ENCODE assay signal across 10 cellular contexts in the genomic region with DNA sequence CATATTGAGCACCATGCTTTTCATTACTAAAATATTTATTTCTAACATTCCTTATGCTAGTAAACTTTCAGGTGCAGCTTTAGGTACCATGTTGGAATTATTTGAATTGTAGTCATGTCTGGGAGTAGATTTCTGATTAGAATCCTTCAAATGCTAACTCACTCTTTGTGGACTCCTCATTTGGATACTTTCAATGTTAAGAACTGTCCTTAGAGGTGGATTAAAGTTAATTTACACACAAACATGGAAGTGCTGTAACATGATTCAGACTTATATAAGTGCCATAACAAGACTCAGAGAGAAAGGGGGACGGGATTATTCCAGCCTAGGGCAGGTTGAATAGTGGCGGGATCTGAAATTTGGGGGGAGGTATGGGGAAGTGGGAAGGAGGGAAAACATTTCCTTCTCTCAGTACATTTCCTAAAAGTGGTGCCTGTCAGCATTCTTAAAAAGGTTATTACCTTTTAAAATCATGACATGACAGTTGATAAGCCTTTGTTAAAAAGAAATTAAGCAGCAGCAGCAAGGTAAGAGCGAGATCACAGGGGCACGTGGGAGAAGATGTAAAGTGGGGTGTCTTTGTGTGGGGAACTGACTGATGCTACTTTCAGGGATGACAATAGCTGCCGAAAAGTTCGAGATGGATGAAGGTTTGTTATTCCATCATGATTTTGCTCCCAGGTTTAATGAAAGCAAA. TPM values are rescaled to one million over a fixed set of nuclear protein-coding genes. Genes with fewer than 3 reads are reported as not detected.
A peak's percentile ranks its signal among the peaks of the same experiment; 100 is the strongest.
DNase-seq lines count a peak whose midpoint lies in the region; ATAC-seq and TF ChIP-seq lines count a peak whose summit lies in the region.
"Had no signal": no experiment of that assay in that cellular context is flagged by ENCODE, and none has a peak within 500 bp of the region (broad histone marks: within the 10 kb centered on the region; RNA-seq: fewer than 3 reads in every experiment).

No MANE protein-coding gene starts in this region.

- ATAC-seq in HG02642 (IDR thresholded peaks at IDR 0.05; ENCODE audit: poor library complexity, unreplicated experiment) (peak; percentile 7), right lobe of liver (no peak), GM18861 (IDR thresholded peaks at IDR 0.05; ENCODE audit: unreplicated experiment) (no peak)
- ATAC-seq in activated CD8-positive, alpha-beta T cell treated with anti-CD3 and anti-CD28 coated beads, Interleukin-2, amount 10 ng/mL, durations not matched to agents 7 days and 5 days, result peak; percentile 28

- peaks cover 21% of the 10 kb centered on the region for H3K36me3 Mint-ChIP-seq in Caco-2 (ENCODE audit: insufficient read depth, unreplicated experiment)
- no peaks in the 10 kb centered on the region for H3K36me3 Mint-ChIP-seq in activated CD8-positive, alpha-beta T cell treated with anti-CD3 and anti-CD28 coated beads, Interleukin-2, amount 10 ng/mL, durations not matched to agents 7 days and 5 days (ENCODE audit: low read depth)

- POLR2A ChIA-PET in Caco-2 (lab: Charles Lee), result interaction anchor here (0.6 to 2.4 kb wide), 4 partner anchors 9 to 720 kb away, joined by 3 to 14 read pairs (median 6); no protein-coding TSS in a partner anchor
- POLR2A ChIA-PET in activated CD8-positive, alpha-beta T cell treated with anti-CD3 and anti-CD28 coated beads, Interleukin-2, amount 10 ng/mL, durations not matched to agents 7 days and 5 days (lab: Charles Lee), result interaction anchor here (0.8 to 2.1 kb wide), 11 partner anchors 9 to 545 kb away, joined by 3 to 26 read pairs (median 5); a partner anchor contains a TSS

- H3K27ac ChIP-seq in right lobe of liver, result peak overlapping the region; percentile 73 to 85 (median 82)
- no peak overlapping the region for H3K27ac ChIP-seq in brain microvascular endothelial cell
- H3K27ac ChIP-seq: gastroesophageal sphincter had no signal

- H3K4me3 Mint-ChIP-seq in Caco-2 (ENCODE audit: unreplicated experiment), result peak overlapping the region; percentile 44
- H3K4me3 Mint-ChIP-seq in activated CD8-positive, alpha-beta T cell treated with anti-CD3 and anti-CD28 coated beads, Interleukin-2, amount 10 ng/mL, durations not matched to agents 7 days and 5 days, result no peak overlapping the region

- CTCF ChIA-PET in Caco-2 (lab: Charles Lee), result interaction anchor here (0.6 to 2.4 kb wide), 3 partner anchors 12 to 44 kb away, joined by 3 to 23 read pairs (median 3); a partner anchor contains a TSS
- CTCF ChIA-PET in activated CD8-positive, alpha-beta T cell treated with anti-CD3 and anti-CD28 coated beads, Interleukin-2, amount 10 ng/mL, durations not matched to agents 7 days and 5 days (lab: Charles Lee), result interaction anchor here (1.1 to 4.4 kb wide), 10 partner anchors 10 to 235 kb away, joined by 3 to 61 read pairs (median 8); no protein-coding TSS in a partner anchor

- no TSS peak for BruUV-seq in Caco-2 (replicated peaks; lab: Mats Ljungman, UMichigan)

- H3K9me3 Mint-ChIP-seq in Caco-2 (ENCODE audit: unreplicated experiment), result no peaks in the 10 kb centered on the region
- no peaks in the 10 kb centered on the region for H3K9me3 Mint-ChIP-seq in activated CD8-positive, alpha-beta T cell treated with anti-CD3 and anti-CD28 coated beads, Interleukin-2, amount 10 ng/mL, durations not matched to agents 7 days and 5 days (ENCODE audit: insufficient read depth)

- no peak for TF ChIP-seq CTCF in Caco-2 (IDR thresholded peaks at IDR 0.05; ENCODE audit: insufficient read depth in 1 of 2, low read depth in 1 of 2, low read length in 1 of 2, severe bottlenecking in 1 of 2, unreplicated experiment in 1 of 2)
- no peak for TF ChIP-seq CTCF in right lobe of liver (IDR thresholded peaks at IDR 0.05)
- TF ChIP-seq CTCF in brain microvascular endothelial cell (IDR thresholded peaks at IDR 0.05; ENCODE audit: low read depth, low read length, missing control alignments), result no peak

- H3K4me3 ChIP-seq in Caco-2 (ENCODE audit: low read depth, low read length), result no peak overlapping the region
- H3K4me3 ChIP-seq in right lobe of liver, result peak overlapping the region in 1 of 3 donors; percentile 5
- H3K4me3 ChIP-seq in brain microvascular endothelial cell (ENCODE audit: low read depth, low read length), result no peak overlapping the region
- H3K4me3 ChIP-seq: gastroesophageal sphincter, uterus had no signal

- in situ Hi-C loops in brain microvascular endothelial cell (cut with HindIII; ENCODE audit: low pct_ligation_motif_present, low sequenced_read_pairs), result no loop called here

- DNase-seq in Caco-2, result no peak
- DNase-seq in activated CD8-positive, alpha-beta T cell treated with anti-CD3 and anti-CD28 coated beads, Interleukin-2, amount 10 ng/mL, durations not matched to agents 7 days and 5 days, result no peak
- DNase-seq in right lobe of liver, result no peak
- DNase-seq in brain microvascular endothelial cell, result no peak
- no peak for DNase-seq in NCI-H1417 treated with DMSO at 0.1 percent for 48 hours (lab: John Stamatoyannopoulos, UW)
- DNase-seq: activated gamma-delta T cell, uterus had no signal

- intact Hi-C loops in Caco-2 (cut with micrococcal nuclease; ENCODE audit: unreplicated experiment) (loop anchor here (5.0 kb wide), 2 partner anchors 121 to 884 kb away; a partner anchor contains a TSS), right lobe of liver (cut with DNase I) (no loop called here)

- peak overlapping the region; percentile 96 for H3K27ac Mint-ChIP-seq in Caco-2 (ENCODE audit: unreplicated experiment)
- no peak overlapping the region for H3K27ac Mint-ChIP-seq in activated CD8-positive, alpha-beta T cell treated with anti-CD3 and anti-CD28 coated beads, Interleukin-2, amount 10 ng/mL, durations not matched to agents 7 days and 5 days

- 61% methylated on average over 6 of the region's 6 CpGs for WGBS in right lobe of liver (ENCODE audit: insufficient coverage, low coverage, low lambda C conversion rate, missing lambda C conversion rate)

- peaks cover 36% of the 10 kb centered on the region for H3K4me1 Mint-ChIP-seq in Caco-2 (ENCODE audit: low read depth, unreplicated experiment)
- H3K4me1 Mint-ChIP-seq in activated CD8-positive, alpha-beta T cell treated with anti-CD3 and anti-CD28 coated beads, Interleukin-2, amount 10 ng/mL, durations not matched to agents 7 days and 5 days (ENCODE audit: low read depth), result peaks cover 6% of the 10 kb centered on the region

- H3K27me3 Mint-ChIP-seq in Caco-2 (ENCODE audit: insufficient read depth, unreplicated experiment), result no peaks in the 10 kb centered on the region
- no peaks in the 10 kb centered on the region for H3K27me3 Mint-ChIP-seq in activated CD8-positive, alpha-beta T cell treated with anti-CD3 and anti-CD28 coated beads, Interleukin-2, amount 10 ng/mL, durations not matched to agents 7 days and 5 days (ENCODE audit: low read depth)

- no peaks in the 10 kb centered on the region for H3K9me3 ChIP-seq in Caco-2
- H3K9me3 ChIP-seq in right lobe of liver, result no peaks in the 10 kb centered on the region
- H3K9me3 ChIP-seq: gastroesophageal sphincter, uterus had no signal

- H3K36me3 ChIP-seq in Caco-2 (ENCODE audit: control insufficient read depth, insufficient read depth, low read length) (no peaks in the 10 kb centered on the region), right lobe of liver (no peaks in the 10 kb centered on the region), brain microvascular endothelial cell (replicated peaks) (no peaks in the 10 kb centered on the region)
- H3K36me3 ChIP-seq: uterus had no signal

- H3K27me3 ChIP-seq in Caco-2 (replicated peaks; ENCODE audit: control insufficient read depth, insufficient read depth, low read length), result no peaks in the 10 kb centered on the region
- H3K27me3 ChIP-seq in right lobe of liver, result no peaks in the 10 kb centered on the region
- no peaks in the 10 kb centered on the region for H3K27me3 ChIP-seq in brain microvascular endothelial cell (replicated peaks)
- H3K27me3 ChIP-seq: gastroesophageal sphincter, uterus had no signal

- TF ChIP-seq POLR2A in right lobe of liver (IDR thresholded peaks at IDR 0.05), result no peak

- H3K4me1 ChIP-seq in Caco-2 (peaks cover 10% of the 10 kb centered on the region), right lobe of liver (peaks cover 0 to 41% (median 4%) of the 10 kb centered on the region in 4 donors)
- H3K4me1 ChIP-seq: gastroesophageal sphincter, uterus had no signal

RNA-seq across cellular contexts. Expression of a gene that starts 44.4 kb away (rescaled TPM):
- total RNA-seq in Caco-2 (2022), result 3.9 and 4.3 TPM in 2 replicates
- total RNA-seq in activated CD8-positive, alpha-beta T cell treated with anti-CD3 and anti-CD28 coated beads, Interleukin-2, amount 10 ng/mL, durations not matched to agents 7 days and 5 days, result under 1 TPM; 0.71 to 0.94 TPM
- 1 to 10 TPM; 2.2 to 4.1 (median 2.7) TPM for total RNA-seq in right lobe of liver

Comparison
In these comparisons a context has a peak if more than half of its experiments do, and no peak if none do; other contexts are left out.
1. ATAC-seq: peak in HG02642 (single experiment) and activated CD8-positive, alpha-beta T cell treated with anti-CD3 and anti-CD28 coated beads, Interleukin-2, amount 10 ng/mL, durations not matched to agents 7 days and 5 days (single experiment); none in right lobe of liver (0 of 4) and GM18861 (single experiment).